ENCODE assay signal across 21 cellular contexts in genomic region chr10:79417731-79418130, GRCh38. TPM values are rescaled to one million over a fixed set of nuclear protein-coding genes. Genes with fewer than 3 reads are reported as not detected.
A peak's percentile ranks its signal among the peaks of the same experiment; 100 is the strongest.
DNase-seq lines count a peak whose midpoint lies in the region; ATAC-seq and TF ChIP-seq lines count a peak whose summit lies in the region.
"Had no signal": no experiment of that assay in that cellular context is flagged by ENCODE, and none has a peak within 500 bp of the region (broad histone marks: within the 10 kb centered on the region; RNA-seq: fewer than 3 reads in every experiment).

No MANE protein-coding gene starts in this region.

- H3K9me3 ChIP-seq in lower lobe of right lung (no peaks in the 10 kb centered on the region), spleen (no peaks in the 10 kb centered on the region)

- TF ChIP-seq CTCF in lower lobe of right lung (IDR thresholded peaks at IDR 0.05) (no peak), spleen (IDR thresholded peaks at IDR 0.05 in 8 of 11, conservative IDR thresholded peaks at IDR 0.05 in 3 of 11) (no peak)

- H3K27ac ChIP-seq in cingulate gyrus (ENCODE audit: low read depth, low read length) = peak overlapping the region; percentile 92
- H3K27ac ChIP-seq in lower lobe of right lung = no peak overlapping the region
- peak overlapping the region in 2 of 8 donors; percentile 15 to 34 for H3K27ac ChIP-seq in spleen

- TF ChIP-seq POLR2A in spleen (IDR thresholded peaks at IDR 0.05) = no peak

- H3K27me3 ChIP-seq in lower lobe of right lung (ENCODE audit: low read depth) (no peaks in the 10 kb centered on the region), spleen (replicated peaks in 1 of 7) (no peaks in the 10 kb centered on the region)

- intact Hi-C loops in Right ventricle myocardium superior (cut with DNase I) = no loop called here
- intact Hi-C loops in cardiac septum (cut with DNase I) = no loop called here
- intact Hi-C loops in lower lobe of right lung (cut with DNase I) = no loop called here
- intact Hi-C loops in spleen (cut with DNase I; ENCODE audit: low total_unique reads) = no loop called here

- H3K4me1 ChIP-seq in lower lobe of right lung (peaks cover 90% of the 10 kb centered on the region), spleen (peaks cover 0 to 58% (median 21%) of the 10 kb centered on the region in 6 donors)

- peak; percentile 37 for DNase-seq in Right ventricle myocardium superior
- DNase-seq in cardiac septum (ENCODE audit: low spot score) = no peak
- DNase-seq in lower lobe of right lung = peak; percentile 35
- peak; percentile 51 for DNase-seq in spleen
- no peak for DNase-seq in NCI-H446 (lab: John Stamatoyannopoulos, UW)
- DNase-seq in C1 segment of cervical spinal cord (lab: John Stamatoyannopoulos, UW) = no peak
- DNase-seq: 8988T; CD4-positive, alpha-beta memory T cell; DMS153; GOT3; KG1; NCI-H1105 treated with DMSO at 0.1 percent for 48 hours; NCI-H1694; NCI-H2081 treated with DMSO at 0.1 percent for 48 hours; NCI-H510A treated with DMSO at 0.1 percent for 48 hours; NCI-H774; OCI-M1; SIG-M5 had no signal

- 62 to 86% (median 71%) methylated on average over 4 of the region's 4 CpGs for WGBS in spleen, 5 donors

- H3K4me3 ChIP-seq in lower lobe of right lung (no peak overlapping the region), spleen (no peak overlapping the region)

- ATAC-seq in Right ventricle myocardium superior (ENCODE audit: poor library complexity) (no peak), lower lobe of right lung (no peak), HG02678 (IDR thresholded peaks at IDR 0.05; ENCODE audit: unreplicated experiment) (no peak)
- ATAC-seq: HCT116 had no signal

- H3K36me3 ChIP-seq in lower lobe of right lung = peaks cover 18% of the 10 kb centered on the region
- peaks cover 0 to 17% (median 0%) of the 10 kb centered on the region in 6 donors for H3K36me3 ChIP-seq in spleen

RNA-seq across cellular contexts. Expression of gene ZCCHC24, which starts 27.7 kb away (rescaled TPM):
- total RNA-seq in Right ventricle myocardium superior = 53.3 TPM
- total RNA-seq in cardiac septum = 56.6 TPM
- 34.7 TPM for total RNA-seq in lower lobe of right lung
- total RNA-seq in spleen = 10 to 100 TPM; 12.6 to 34.1 (median 27.1) TPM
- 10 to 100 TPM in 1 of 3 donors, 1 to 10 TPM in 2; 4.9 to 11.8 (median 5.8) TPM for polyA plus RNA-seq in spleen

Comparison
In these comparisons a context has a peak if more than half of its experiments do, and no peak if none do; other contexts are left out.
1. DNase-seq: peak in Right ventricle myocardium superior (single experiment), lower lobe of right lung (single experiment) and spleen (single experiment); none in cardiac septum (single experiment), NCI-H446 (0 of 2) and C1 segment of cervical spinal cord (0 of 14).